ENCODE assay signal across 22 cellular contexts in genomic region chr19:19534556-19535265, GRCh38. TPM values are rescaled to one million over a fixed set of nuclear protein-coding genes. Genes with fewer than 3 reads are reported as not detected.
DNase-seq lines count a peak whose midpoint lies in the region; ATAC-seq, FAIRE-seq and TF ChIP-seq lines count a peak whose summit lies in the region.
"Had no signal": no experiment of that assay in that cellular context is flagged by ENCODE, and none has a peak within 500 bp of the region (broad histone marks: within the 10 kb centered on the region; RNA-seq: fewer than 3 reads in every experiment).

No MANE protein-coding gene starts in this region.

- H3K27me3 ChIP-seq in GM23338 (ENCODE audit: insufficient read depth): peaks cover 24% of the 10 kb centered on the region
- no peaks in the 10 kb centered on the region for H3K27me3 ChIP-seq in K562 (ENCODE audit: control insufficient read depth in 2 of 2, insufficient read depth in 2 of 2, low read length in 2 of 2)
- peaks cover 0 to 11% (median 0%) of the 10 kb centered on the region in 3 experiments for H3K27me3 ChIP-seq in neuronal stem cell (ENCODE audit: control insufficient read depth in 3 of 3, insufficient read depth in 3 of 3, low read depth in 1 of 3, low read length in 3 of 3)
- H3K27me3 ChIP-seq in vagina: no peaks in the 10 kb centered on the region
- H3K27me3 ChIP-seq: MG63 had no signal

- no peak for TF ChIP-seq RAD21 in K562 (CRISPR knock-in tag; conservative IDR thresholded peaks at IDR 0.05 in 1 of 2, IDR thresholded peaks at IDR 0.05 in 1 of 2)

- H3K4me3 Mint-ChIP-seq in GM23338: no peak overlapping the region
- H3K4me3 Mint-ChIP-seq: CD14-positive monocyte, HFFc6 had no signal

- TF ChIP-seq CTCF in GM23338 (conservative IDR thresholded peaks at IDR 0.05; ENCODE audit: low read depth in 2 of 2) (no peak), K562 (IDR thresholded peaks at IDR 0.05 in 2 of 3, conservative IDR thresholded peaks at IDR 0.05 in 1 of 3; ENCODE audit: insufficient read depth in 2 of 3, low read depth in 1 of 3, low read length in 3 of 3) (no peak), vagina (IDR thresholded peaks at IDR 0.05) (no peak)

- H3K79me1 ChIP-seq in neuronal stem cell (ENCODE audit: low read depth, low read length): peaks cover 3% of the 10 kb centered on the region

- POLR2A ChIA-PET in K562 (lab: Yijun Ruan, JAX): no interaction called here

- no peak overlapping the region for H2BK5ac ChIP-seq in neuronal stem cell (ENCODE audit: low read length)

- TF ChIP-seq POLR2A in K562 (conservative IDR thresholded peaks at IDR 0.05) (no peak), vagina (IDR thresholded peaks at IDR 0.05) (no peak)

- no peak overlapping the region for H2AK5ac ChIP-seq in neuronal stem cell (ENCODE audit: low read depth, low read length)

- BruUV-seq in K562 (replicated peaks; lab: Mats Ljungman, UMichigan): no TSS peak

- TF ChIP-seq EP300 in K562 (IDR thresholded peaks at IDR 0.05; ENCODE audit: low read length): no peak

- H3K4me2 ChIP-seq in GM23338: no peak overlapping the region
- H3K4me2 ChIP-seq in K562 (ENCODE audit: insufficient read depth, low read length): no peak overlapping the region
- H3K4me2 ChIP-seq in neuronal stem cell (ENCODE audit: insufficient read depth, low read length, poor library complexity, severe bottlenecking): no peak overlapping the region
- H3K4me2 ChIP-seq: SK-N-SH had no signal

- no peak overlapping the region for H2BK12ac ChIP-seq in neuronal stem cell (ENCODE audit: low read length)

- H3K36me3 Mint-ChIP-seq in GM23338 (ENCODE audit: low read depth): peaks cover 10% of the 10 kb centered on the region

- no peak overlapping the region for H2BK15ac ChIP-seq in neuronal stem cell (ENCODE audit: low read length)

- H4K20me1 ChIP-seq in GM23338 (replicated peaks; ENCODE audit: insufficient read depth): 0 out of 2 replicates have a peak, but pooled peaks cover 5% of the 10 kb centered on the region
- 0 out of 2 replicates have a peak, but pooled peaks cover 10% of the 10 kb centered on the region for H4K20me1 ChIP-seq in K562 (replicated peaks; ENCODE audit: control insufficient read depth, insufficient read depth, low read length)

- H3K9me3 ChIP-seq in K562 (replicated peaks; ENCODE audit: control insufficient read depth, insufficient read depth, low read depth, low read length) (no peaks in the 10 kb centered on the region), neuronal stem cell (replicated peaks in 1 of 2; ENCODE audit: control insufficient read depth in 2 of 2, insufficient read depth in 1 of 2, low read depth in 1 of 2, low read length in 2 of 2) (peaks cover 0 to 1% of the 10 kb centered on the region in 2 donors), vagina (no peaks in the 10 kb centered on the region)
- H3K9me3 ChIP-seq: MG63, SK-N-SH had no signal

- peaks cover 32% of the 10 kb centered on the region for H3K4me1 Mint-ChIP-seq in GM23338

- H3K9me3 Mint-ChIP-seq in GM23338: no peaks in the 10 kb centered on the region
- H3K9me3 Mint-ChIP-seq: HFFc6 had no signal

- WGBS in K562 (ENCODE audit: insufficient coverage, low coverage, missing lambda C conversion rate): 68% methylated on average over 25 of the region's 27 CpGs
- no CpG with 5 or more reads among the region's 27 CpGs for WGBS in neuronal stem cell (ENCODE audit: extremely low coverage in 2 of 2, insufficient read length in 2 of 2, insufficient replicate concordance in 1 of 2), 2 donors

- H2BK120ac ChIP-seq in neuronal stem cell (ENCODE audit: low read depth, low read length): no peak overlapping the region

- peaks cover 34% of the 10 kb centered on the region for H3F3A ChIP-seq in GM23338 (replicated peaks; ENCODE audit: low read depth)

- H3K27me3 Mint-ChIP-seq in GM23338 (ENCODE audit: insufficient read depth, low read depth, poor library complexity): peaks cover 31% of the 10 kb centered on the region

- H3K36me3 ChIP-seq in GM23338 (ENCODE audit: insufficient read depth) (no peaks in the 10 kb centered on the region), K562 (ENCODE audit: control insufficient read depth, insufficient read depth, low read length) (peaks cover 2% of the 10 kb centered on the region; the same call in 2 of the 3 replicates), neuronal stem cell (replicated peaks in 1 of 2; ENCODE audit: control insufficient read depth in 2 of 2, insufficient read depth in 2 of 2, low read length in 2 of 2) (peaks cover 4 to 34% of the 10 kb centered on the region in 2 donors), vagina (no peaks in the 10 kb centered on the region)

- H3K18ac ChIP-seq in neuronal stem cell (ENCODE audit: low read length): peak overlapping the region; percentile 45

- ATAC-seq in GM23338 (no peak), K562 (no peak), HG03039 (IDR thresholded peaks at IDR 0.05; ENCODE audit: unreplicated experiment) (no peak)
- ATAC-seq: Right ventricle myocardium inferior had no signal

- H3K4me1 ChIP-seq in GM23338 (ENCODE audit: insufficient read depth) (peaks cover 5% of the 10 kb centered on the region; the same call in 1 of the 2 replicates), K562 (replicated peaks in 1 of 2; ENCODE audit: control insufficient read depth in 2 of 2, insufficient read depth in 2 of 2, low read length in 2 of 2) (peaks cover 5 to 35% of the 10 kb centered on the region in 2 experiments), neuronal stem cell (ENCODE audit: control insufficient read depth in 2 of 2, insufficient read depth in 1 of 2, low read depth in 1 of 2, low read length in 2 of 2) (peaks cover 3 to 13% of the 10 kb centered on the region in 2 donors), vagina (peaks cover 22% of the 10 kb centered on the region)

- peaks cover 3% of the 10 kb centered on the region for H3K9me1 ChIP-seq in K562 (ENCODE audit: control insufficient read depth, insufficient read depth, low read length)

- no peak for FAIRE-seq in K562 (lab: Jason Lieb, UNC)
- FAIRE-seq: H54 had no signal

- no peak overlapping the region for H3K4me3 ChIP-seq in GM23338
- H3K4me3 ChIP-seq in K562: no peak overlapping the region
- H3K4me3 ChIP-seq in neuronal stem cell (ENCODE audit: low read length in 2 of 2): no peak overlapping the region
- no peak overlapping the region for H3K4me3 ChIP-seq in vagina
- H3K4me3 ChIP-seq: MG63 had no signal

- CTCF ChIA-PET in K562 (lab: Yijun Ruan, JAX; ENCODE audit: low intra/inter-chr PET ratio): interaction anchor here (3.2 kb wide), 1 partner anchor 109 kb away, joined by 30 read pairs; the partner anchor contains the start of gene GMIP

- H3K27ac ChIP-seq in GM23338 (ENCODE audit: low read depth): no peak overlapping the region
- H3K27ac ChIP-seq in K562 (ENCODE audit: extremely low read depth, low read depth, low read length): no peak overlapping the region
- H3K27ac ChIP-seq in neuronal stem cell (replicated peaks; ENCODE audit: low read length): no peak overlapping the region
- H3K27ac ChIP-seq in vagina: no peak overlapping the region

- H3K23ac ChIP-seq in neuronal stem cell (ENCODE audit: low read depth, low read length, poor library complexity): no peak overlapping the region

- H3K27ac Mint-ChIP-seq in GM23338: no peak overlapping the region
- H3K27ac Mint-ChIP-seq: HFFc6 had no signal

- no peaks in the 10 kb centered on the region for H3K9me2 ChIP-seq in GM23338 (ENCODE audit: insufficient read depth)
- H3K9me2 ChIP-seq: SK-N-SH had no signal

- DNase-seq in GM23338 (ENCODE audit: low spot score) (peak; percentile 7), K562 (ENCODE audit: extremely low read depth in 1 of 4, low spot score in 3 of 4) (no peak), neuronal stem cell (ENCODE audit: low spot score) (no peak), vagina (ENCODE audit: extremely low spot score in 2 of 2) (no peak), T-helper 9 cell (no peak)
- DNase-seq: ACHN, AML-193, COR-L47, DMS53, HFFc6, Karpas-422, MG63, NCI-H1092, NCI-H146, NCI-H2081, NCI-H510A, NCI-H774, SK-N-SH had no signal

- H4K91ac ChIP-seq in neuronal stem cell (ENCODE audit: low read depth, low read length, poor library complexity): no peak overlapping the region

- H3K9ac ChIP-seq in K562 (ENCODE audit: insufficient read depth in 1 of 2, low read depth in 2 of 2, low read length in 2 of 2) (no peak overlapping the region), neuronal stem cell (ENCODE audit: low read depth, low read length, poor library complexity) (no peak overlapping the region)
- H3K9ac ChIP-seq: SK-N-SH had no signal

- H2AFZ ChIP-seq in GM23338 (no peak overlapping the region), K562 (ENCODE audit: low read depth, low read length) (no peak overlapping the region), neuronal stem cell (ENCODE audit: low read length) (no peak overlapping the region)

- H3K14ac ChIP-seq in neuronal stem cell (ENCODE audit: low read length): peak overlapping the region; percentile 0

- in situ Hi-C loops in K562 (cut with MboI): loop anchor here (25.0 kb wide), 1 partner anchor 103 kb away; the partner anchor contains the start of genes GMIP and LPAR2

- no peak overlapping the region for H3K4ac ChIP-seq in neuronal stem cell (ENCODE audit: low read length)

- no peaks in the 10 kb centered on the region for H3K79me2 ChIP-seq in GM23338 (replicated peaks; ENCODE audit: insufficient read depth)
- no peaks in the 10 kb centered on the region for H3K79me2 ChIP-seq in K562 (ENCODE audit: control insufficient read depth, insufficient read depth, low read length)

- intact Hi-C loops in K562 (cut with micrococcal nuclease): no loop called here
- intact Hi-C loops in vagina (cut with DNase I): loop anchor here (5.0 to 10.0 kb wide), 2 partner anchors 108 to 740 kb away; partner anchors contain the start of gene GMIP

- no peak overlapping the region for H4K8ac ChIP-seq in neuronal stem cell (ENCODE audit: low read depth, low read length)

RNA-seq across cellular contexts. Expression of gene CILP2, which starts 3.4 kb away (rescaled TPM):
- 17.0 and 21.6 TPM in 2 replicates for total RNA-seq in GM23338 (2014; rRNA removed; shearing (Covaris generic))
- polyA plus RNA-seq in GM23338 (2016; fragmentation: Nextera tagmentation; extraction: Ambion mirVana): 4.0 and 5.0 TPM in 2 replicates
- total RNA-seq in K562 (2011; cell fraction: chromatin; rRNA removed; ENCODE audit: low replicate concordance): 0.09 and 0.56 TPM in 2 replicates
- total RNA-seq in K562 (2011; cell fraction: nucleolus; rRNA removed): 0.53 and 0.67 TPM in 2 replicates
- total RNA-seq in K562 (2011; cell fraction: nucleoplasm; rRNA removed): 0.29 and 0.46 TPM in 2 replicates
- total RNA-seq in K562 (2014; rRNA removed): 0.23 and 0.33 TPM in 2 replicates
- 0.04 TPM in 1 of 2 replicates, not detected in the other for total RNA-seq in K562 (2014; rRNA removed; fragmentation: Illumina TruSeq; extraction: Trizol)
- total RNA-seq in K562 (2015; rRNA removed; fragmentation: Illumina TruSeq; extraction: Trizol): 0.08 and 0.11 TPM in 2 replicates
- 0.29 and 0.35 TPM in 2 replicates for total RNA-seq in K562 (2021)
- polyA plus RNA-seq in K562 (2011; rRNA removed): 0.04 and 0.07 TPM in 2 replicates
- polyA plus RNA-seq in K562 (2011; cell fraction: cytosol; rRNA removed): 0.01 and 0.67 TPM in 2 replicates
- 0.22 and 0.77 TPM in 2 replicates for polyA plus RNA-seq in K562 (2011; cell fraction: nucleus; rRNA removed)
- 0.05 and 0.29 TPM in 2 replicates for polyA plus RNA-seq in K562 (2012)
- polyA plus RNA-seq in K562 (2014; fragmentation: Illumina TruSeq; extraction: Trizol): 0.04 TPM in 2 replicates
- not detected for polyA plus RNA-seq in K562 (2014; fragmentation: Nextera tagmentation; extraction: Ambion mirVana)
- polyA plus RNA-seq in K562 (2014; rRNA removed): 0.05 and 0.31 TPM in 2 replicates
- polyA minus RNA-seq in K562 (2011; rRNA and poly(A)+ RNA removed): 0.14 TPM in 1 of 2 replicates, not detected in the other
- not detected in 2 replicates for polyA minus RNA-seq in K562 (2011; cell fraction: cytosol; rRNA and poly(A)+ RNA removed)
- polyA minus RNA-seq in K562 (2011; cell fraction: nucleus; rRNA and poly(A)+ RNA removed): 0.22 and 0.27 TPM in 2 replicates
- polyA plus RNA-seq in neuronal stem cell (2013, experiment 1 of 2): 2.0 TPM
- 2.1 TPM for polyA plus RNA-seq in neuronal stem cell (2013, experiment 2 of 2)
- 0.98 TPM for total RNA-seq in vagina
- polyA plus RNA-seq: CD14-positive monocyte had no signal

RNA-seq across cellular contexts. Expression of gene YJEFN3, which starts 6.0 kb away (rescaled TPM):
- total RNA-seq in GM23338 (2014; rRNA removed; shearing (Covaris generic)): 0.85 and 3.5 TPM in 2 replicates
- polyA plus RNA-seq in GM23338 (2016; fragmentation: Nextera tagmentation; extraction: Ambion mirVana) (3.7 and 6.5 TPM in 2 replicates), K562 (2011; rRNA removed) (1.0 and 1.6 TPM in 2 replicates), K562 (2014; fragmentation: Illumina TruSeq; extraction: Trizol) (2.9 and 3.8 TPM in 2 replicates), K562 (2014; fragmentation: Nextera tagmentation; extraction: Ambion mirVana) (under 1 TPM in 1 of 2 experiments, not detected in 1; 0.04 TPM), K562 (2014; rRNA removed) (4.8 and 5.8 TPM in 2 replicates)
- total RNA-seq in K562 (2011; cell fraction: chromatin; rRNA removed; ENCODE audit: low replicate concordance): 31.5 and 32.8 TPM in 2 replicates
- 14.5 and 16.2 TPM in 2 replicates for total RNA-seq in K562 (2011; cell fraction: nucleolus; rRNA removed)
- total RNA-seq in K562 (2011; cell fraction: nucleoplasm; rRNA removed): 22.3 and 39.8 TPM in 2 replicates
- total RNA-seq in K562 (2014; rRNA removed) (1.3 and 1.5 TPM in 2 replicates), K562 (2014; rRNA removed; fragmentation: Illumina TruSeq; extraction: Trizol) (0.86 and 0.98 TPM in 2 replicates), K562 (2015; rRNA removed; fragmentation: Illumina TruSeq; extraction: Trizol) (1.1 TPM in 2 replicates), K562 (2021) (3.6 and 4.8 TPM in 2 replicates), vagina (2.5 TPM)
- 0.86 and 2.6 TPM in 2 replicates for polyA plus RNA-seq in K562 (2011; cell fraction: cytosol; rRNA removed)
- 12.5 and 30.5 TPM in 2 replicates for polyA plus RNA-seq in K562 (2011; cell fraction: nucleus; rRNA removed)
- polyA plus RNA-seq in K562 (2012): 4.6 and 18.0 TPM in 2 replicates
- 0.81 and 1.1 TPM in 2 replicates for polyA minus RNA-seq in K562 (2011; rRNA and poly(A)+ RNA removed)
- 0.46 and 1.0 TPM in 2 replicates for polyA minus RNA-seq in K562 (2011; cell fraction: cytosol; rRNA and poly(A)+ RNA removed)
- 2.4 and 2.7 TPM in 2 replicates for polyA minus RNA-seq in K562 (2011; cell fraction: nucleus; rRNA and poly(A)+ RNA removed)
- polyA plus RNA-seq in neuronal stem cell (2013, experiment 1 of 2): 10.9 TPM
- 9.9 TPM for polyA plus RNA-seq in neuronal stem cell (2013, experiment 2 of 2)
- polyA plus RNA-seq: CD14-positive monocyte had no signal

RNA-seq across cellular contexts. Expression of gene NDUFA13, which starts 18.7 kb away (rescaled TPM):
- total RNA-seq in GM23338 (2014; rRNA removed; shearing (Covaris generic)): 37.6 and 143 TPM in 2 replicates
- polyA plus RNA-seq in GM23338 (2016; fragmentation: Nextera tagmentation; extraction: Ambion mirVana) (598 and 619 TPM in 2 replicates), K562 (2011; rRNA removed) (340 and 343 TPM in 2 replicates), K562 (2014; fragmentation: Illumina TruSeq; extraction: Trizol) (298 and 395 TPM in 2 replicates), K562 (2014; fragmentation: Nextera tagmentation; extraction: Ambion mirVana) (100 to 1,000 TPM; 263 to 440 TPM), K562 (2014; rRNA removed) (596 and 801 TPM in 2 replicates)
- total RNA-seq in K562 (2011; cell fraction: chromatin; rRNA removed; ENCODE audit: low replicate concordance): 115 and 283 TPM in 2 replicates
- 289 and 359 TPM in 2 replicates for total RNA-seq in K562 (2011; cell fraction: nucleolus; rRNA removed)
- 176 and 255 TPM in 2 replicates for total RNA-seq in K562 (2011; cell fraction: nucleoplasm; rRNA removed)
- total RNA-seq in K562 (2014; rRNA removed) (386 and 429 TPM in 2 replicates), K562 (2014; rRNA removed; fragmentation: Illumina TruSeq; extraction: Trizol) (74.8 and 146 TPM in 2 replicates), K562 (2015; rRNA removed; fragmentation: Illumina TruSeq; extraction: Trizol) (397 and 447 TPM in 2 replicates), K562 (2021) (522 and 559 TPM in 2 replicates), vagina (47.9 TPM)
- polyA plus RNA-seq in K562 (2011; cell fraction: cytosol; rRNA removed): 881 and 1,009 TPM in 2 replicates
- 249 and 320 TPM in 2 replicates for polyA plus RNA-seq in K562 (2011; cell fraction: nucleus; rRNA removed)
- polyA plus RNA-seq in K562 (2012): 401 and 675 TPM in 2 replicates
- polyA minus RNA-seq in K562 (2011; rRNA and poly(A)+ RNA removed): 72.8 and 113 TPM in 2 replicates
- polyA minus RNA-seq in K562 (2011; cell fraction: cytosol; rRNA and poly(A)+ RNA removed): 98.7 and 142 TPM in 2 replicates
- polyA minus RNA-seq in K562 (2011; cell fraction: nucleus; rRNA and poly(A)+ RNA removed): 52.4 and 62.5 TPM in 2 replicates
- polyA plus RNA-seq in neuronal stem cell (2013, experiment 1 of 2): 218 TPM
- polyA plus RNA-seq in neuronal stem cell (2013, experiment 2 of 2): 213 TPM

RNA-seq across cellular contexts. Expression of gene TSSK6, which starts 19.4 kb away (rescaled TPM):
- total RNA-seq in GM23338 (2014; rRNA removed; shearing (Covaris generic)): 4.5 and 4.9 TPM in 2 replicates
- polyA plus RNA-seq in GM23338 (2016; fragmentation: Nextera tagmentation; extraction: Ambion mirVana) (0.28 and 0.63 TPM in 2 replicates), K562 (2011; rRNA removed) (0.93 and 1.8 TPM in 2 replicates), K562 (2014; fragmentation: Illumina TruSeq; extraction: Trizol) (0.21 and 0.39 TPM in 2 replicates), K562 (2014; fragmentation: Nextera tagmentation; extraction: Ambion mirVana) (not detected), K562 (2014; rRNA removed) (2.4 and 3.9 TPM in 2 replicates)
- 1.3 and 7.5 TPM in 2 replicates for total RNA-seq in K562 (2011; cell fraction: chromatin; rRNA removed; ENCODE audit: low replicate concordance)
- total RNA-seq in K562 (2011; cell fraction: nucleolus; rRNA removed): 14.5 and 15.7 TPM in 2 replicates
- total RNA-seq in K562 (2011; cell fraction: nucleoplasm; rRNA removed): 4.5 TPM in 2 replicates
- total RNA-seq in K562 (2014; rRNA removed) (2.0 and 2.1 TPM in 2 replicates), K562 (2014; rRNA removed; fragmentation: Illumina TruSeq; extraction: Trizol) (0.22 TPM in 1 of 2 replicates, not detected in the other), K562 (2015; rRNA removed; fragmentation: Illumina TruSeq; extraction: Trizol) (0.76 and 0.90 TPM in 2 replicates), K562 (2021) (2.4 and 2.6 TPM in 2 replicates), vagina (0.98 TPM)
- 2.5 and 7.7 TPM in 2 replicates for polyA plus RNA-seq in K562 (2011; cell fraction: cytosol; rRNA removed)
- polyA plus RNA-seq in K562 (2011; cell fraction: nucleus; rRNA removed): 3.6 and 7.5 TPM in 2 replicates
- 1.3 and 2.7 TPM in 2 replicates for polyA plus RNA-seq in K562 (2012)
- 0.54 and 0.67 TPM in 2 replicates for polyA minus RNA-seq in K562 (2011; rRNA and poly(A)+ RNA removed)
- 1.4 TPM in 1 of 2 replicates, not detected in the other for polyA minus RNA-seq in K562 (2011; cell fraction: cytosol; rRNA and poly(A)+ RNA removed)
- 7.4 and 9.3 TPM in 2 replicates for polyA minus RNA-seq in K562 (2011; cell fraction: nucleus; rRNA and poly(A)+ RNA removed)
- polyA plus RNA-seq in neuronal stem cell (2013, experiment 1 of 2): 2.3 TPM
- 2.2 TPM for polyA plus RNA-seq in neuronal stem cell (2013, experiment 2 of 2)
